ENCODE assay signal across 8 cellular contexts in the genomic region with DNA sequence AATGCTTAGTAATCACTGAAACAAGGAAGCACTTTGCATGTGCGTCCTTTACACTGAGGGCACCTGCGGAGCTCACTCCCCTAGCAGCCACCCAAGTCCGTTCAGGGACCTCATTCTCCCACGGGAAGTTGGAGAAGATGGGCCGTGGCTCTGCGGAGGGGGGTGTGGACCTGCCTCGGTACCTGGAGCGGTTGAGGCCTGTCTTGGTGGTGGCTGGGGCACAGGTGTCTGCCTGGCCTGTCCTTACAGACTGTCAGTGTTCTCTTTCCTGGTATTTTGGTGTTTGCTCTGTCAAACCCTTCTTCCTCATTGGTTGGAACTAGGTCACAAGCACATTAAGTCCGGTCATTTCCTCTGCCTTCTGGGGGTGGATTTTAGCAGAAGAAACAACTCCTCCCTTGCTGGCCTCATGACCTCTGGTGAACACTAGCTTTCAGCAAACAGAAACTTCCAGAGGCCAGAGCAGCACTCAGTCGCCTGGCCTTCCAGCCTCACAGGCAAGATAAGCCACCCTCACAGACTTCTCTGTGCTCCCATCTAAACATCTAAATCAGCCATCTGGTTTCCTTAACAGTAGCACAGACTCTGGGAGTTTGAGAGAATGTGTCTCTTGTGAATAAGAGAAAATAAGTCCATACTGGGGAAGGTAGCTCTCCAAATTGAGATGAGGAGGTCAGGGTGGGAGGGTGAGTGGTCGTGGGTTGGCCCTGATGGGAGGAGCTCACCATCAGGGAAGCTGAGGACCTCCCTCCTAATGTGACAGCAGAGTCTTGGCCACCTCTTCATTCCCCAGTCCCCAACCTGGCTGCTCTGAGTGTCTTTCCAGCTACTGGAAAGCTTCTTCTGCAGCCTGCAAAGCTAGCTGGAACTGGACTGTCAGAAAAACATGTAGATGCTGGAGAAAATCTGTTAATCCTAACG. TPM values are rescaled to one million over a fixed set of nuclear protein-coding genes. Genes with fewer than 3 reads are reported as not detected.
DNase-seq lines count a peak whose midpoint lies in the region; ATAC-seq and TF ChIP-seq lines count a peak whose summit lies in the region.

No MANE protein-coding gene starts in this region.

- TF ChIP-seq CTCF in AG04450 (IDR thresholded peaks at IDR 0.05; ENCODE audit: low read depth, low read length): no peak
- no peak for TF ChIP-seq CTCF in LNCaP clone FGC (IDR thresholded peaks at IDR 0.05; ENCODE audit: control insufficient read depth, extremely low read depth, insufficient read depth)
- no peak for TF ChIP-seq CTCF in dorsolateral prefrontal cortex (IDR thresholded peaks at IDR 0.05 in 54 of 56, conservative IDR thresholded peaks at IDR 0.05 in 2 of 56; ENCODE audit: low read depth in 1 of 56, partially characterized antibody in 56 of 56)
- no peak for TF ChIP-seq CTCF in mucosa of descending colon (IDR thresholded peaks at IDR 0.05)

- H3K27ac ChIP-seq in AG04450 (ENCODE audit: low read depth, low read length): peak overlapping the region; percentile 52
- peak overlapping the region; percentile 15 to 95 (median 80) for H3K27ac ChIP-seq in dorsolateral prefrontal cortex

- H3K9me3 ChIP-seq in AG04450 (ENCODE audit: control insufficient read depth, insufficient read depth, low read length) (no peaks in the 10 kb centered on the region), mucosa of descending colon (no peaks in the 10 kb centered on the region)

- ATAC-seq in mucosa of descending colon (peak; percentile 94), GM19035 (IDR thresholded peaks at IDR 0.05; ENCODE audit: unreplicated experiment) (no peak)

- POLR2A ChIA-PET in AG04450 (lab: Yijun Ruan, JAX): interaction anchor here (1.6 to 1.8 kb wide), 2 partner anchors 9 to 11 kb away, joined by 4 to 5 read pairs; partner anchors contain the start of genes PI4KA and SNAP29

- CTCF ChIA-PET in AG04450 (lab: Charles Lee): interaction anchor here (0.5 to 4.7 kb wide), 5 partner anchors 18 to 901 kb away, joined by 3 to 39 read pairs (median 5); no protein-coding TSS in a partner anchor

- H3K4me3 ChIP-seq in AG04450 (ENCODE audit: low read depth, low read length) (no peak overlapping the region), LNCaP clone FGC (ENCODE audit: low read depth, low read length) (peak overlapping the region; percentile 3), dorsolateral prefrontal cortex (peak overlapping the region in 2 of 59 donors; percentile 25 to 37), mucosa of descending colon (no peak overlapping the region)

- DNase-seq in AG04450 (ENCODE audit: low read depth, low spot score) (no peak), LNCaP clone FGC (ENCODE audit: low read depth) (peak; percentile 86), dorsolateral prefrontal cortex (no peak), mucosa of descending colon (peak; percentile 64 to 77 (median 66)), NCI-H146 treated with DMSO at 0.1 percent for 48 hours (lab: John Stamatoyannopoulos, UW; ENCODE audit: unreplicated experiment) (no peak), NCI-H82 (lab: John Stamatoyannopoulos, UW) (no peak), EL (no peak)

- H3K4me1 ChIP-seq in mucosa of descending colon (ENCODE audit: low read depth): peaks cover 26% of the 10 kb centered on the region

- H3K27me3 ChIP-seq in AG04450 (ENCODE audit: control insufficient read depth, insufficient read depth, low read length) (no peaks in the 10 kb centered on the region), dorsolateral prefrontal cortex (no peaks in the 10 kb centered on the region)

- intact Hi-C loops in dorsolateral prefrontal cortex (cut with DNase I) (no loop called here), mucosa of descending colon (cut with DNase I, micrococcal nuclease) (no loop called here)

- H3K36me3 ChIP-seq in mucosa of descending colon (ENCODE audit: low read depth): no peaks in the 10 kb centered on the region

RNA-seq across cellular contexts. Expression of gene SNAP29, which starts 8.6 kb away (rescaled TPM):
- 41.4 and 45.5 TPM in 2 replicates for polyA plus RNA-seq in AG04450 (2011; rRNA removed)
- 19.5 and 20.0 TPM in 2 replicates for polyA minus RNA-seq in AG04450 (2011; rRNA and poly(A)+ RNA removed)
- total RNA-seq in dorsolateral prefrontal cortex (10 to 100 TPM; 16.5 to 33.5 (median 23.5) TPM), mucosa of descending colon (10 to 100 TPM; 32.2 to 33.8 (median 32.5) TPM)

RNA-seq across cellular contexts. Expression of gene PI4KA, which starts 8.8 kb away (rescaled TPM):
- polyA plus RNA-seq in AG04450 (2011; rRNA removed): 27.5 and 35.8 TPM in 2 replicates
- polyA minus RNA-seq in AG04450 (2011; rRNA and poly(A)+ RNA removed): 48.5 and 59.0 TPM in 2 replicates
- total RNA-seq in dorsolateral prefrontal cortex (100 to 1,000 TPM; 211 to 601 (median 463) TPM), mucosa of descending colon (100 to 1,000 TPM in 1 of 3 donors, 10 to 100 TPM in 2; 77.7 to 130 (median 95.0) TPM)

RNA-seq across cellular contexts. Expression of gene CRKL, which starts 49.8 kb away (rescaled TPM):
- 24.1 and 25.4 TPM in 2 replicates for polyA plus RNA-seq in AG04450 (2011; rRNA removed)
- polyA minus RNA-seq in AG04450 (2011; rRNA and poly(A)+ RNA removed): 36.2 and 40.1 TPM in 2 replicates
- total RNA-seq in dorsolateral prefrontal cortex (100 to 1,000 TPM in 31 of 120 experiments, 10 to 100 TPM in 89; 75.1 to 125 (median 94.5) TPM), mucosa of descending colon (10 to 100 TPM; 48.7 to 63.4 (median 55.3) TPM)

Comparison
In these comparisons a context has a peak if more than half of its experiments do, and no peak if none do; other contexts are left out.
1. DNase-seq: peak in LNCaP clone FGC (single experiment) and mucosa of descending colon (3 of 3); none in AG04450 (single experiment), dorsolateral prefrontal cortex (0 of 10), NCI-H146 treated with DMSO at 0.1 percent for 48 hours (single experiment), NCI-H82 (single experiment) and EL (single experiment).